In the genomic region with DNA sequence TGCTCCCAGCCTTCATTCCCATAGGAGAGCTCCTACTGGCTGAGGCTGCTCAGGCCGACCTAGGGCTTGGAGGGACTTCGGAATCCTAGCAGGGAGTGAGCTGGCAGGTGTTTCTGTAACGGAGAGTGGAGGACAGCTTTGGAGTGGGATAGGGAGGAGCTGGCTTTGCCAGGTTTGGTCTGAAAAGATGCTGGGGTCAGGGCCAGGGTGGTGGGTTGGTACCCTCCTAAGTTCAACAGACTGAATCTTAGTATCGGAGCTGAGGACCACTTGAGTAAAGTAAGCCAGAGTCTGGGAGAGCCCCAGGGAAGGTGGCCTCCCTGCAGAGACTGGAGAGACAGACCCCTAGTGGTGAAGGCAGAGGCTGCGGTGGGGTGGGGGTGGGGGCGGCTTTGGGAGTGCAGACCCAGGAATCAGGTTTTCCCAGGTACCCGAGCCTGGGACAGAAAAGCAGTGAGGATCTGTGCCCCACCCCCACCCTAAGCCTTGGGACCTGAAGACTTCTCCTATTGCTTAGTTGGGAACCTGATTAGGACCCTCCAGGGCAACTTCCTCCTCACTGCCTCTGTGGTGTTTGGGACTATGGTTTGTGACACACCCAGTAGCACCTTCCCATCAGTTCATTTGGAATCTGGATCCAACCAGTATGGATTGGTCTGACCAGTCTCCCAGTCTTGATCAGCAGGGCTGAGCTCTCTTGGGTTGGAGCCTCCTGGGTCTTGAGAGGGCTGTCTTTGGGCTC, we compare ENCODE assay signal across 1 cellular context.
A peak's percentile ranks its signal among the peaks of the same experiment; 100 is the strongest.
TF ChIP-seq lines count a peak whose summit lies in the region.

No MANE protein-coding gene starts in this region.

TF ChIP-seq in HepG2, 621 proteins besides CTCF, POLR2A, EP300 and RAD21 (continued from another document and continues in another):
- no peak for TF ChIP-seq HMG20A (CRISPR knock-in tag; IDR thresholded peaks at IDR 0.05; ENCODE audit: borderline replicate concordance)
- no peak for TF ChIP-seq SAFB2 (CRISPR knock-in tag; IDR thresholded peaks at IDR 0.05; ENCODE audit: borderline replicate concordance, low read depth)
- no peak for TF ChIP-seq HOXA9 (CRISPR knock-in tag; IDR thresholded peaks at IDR 0.05; ENCODE audit: borderline replicate concordance)
- TF ChIP-seq, protein P1, sequence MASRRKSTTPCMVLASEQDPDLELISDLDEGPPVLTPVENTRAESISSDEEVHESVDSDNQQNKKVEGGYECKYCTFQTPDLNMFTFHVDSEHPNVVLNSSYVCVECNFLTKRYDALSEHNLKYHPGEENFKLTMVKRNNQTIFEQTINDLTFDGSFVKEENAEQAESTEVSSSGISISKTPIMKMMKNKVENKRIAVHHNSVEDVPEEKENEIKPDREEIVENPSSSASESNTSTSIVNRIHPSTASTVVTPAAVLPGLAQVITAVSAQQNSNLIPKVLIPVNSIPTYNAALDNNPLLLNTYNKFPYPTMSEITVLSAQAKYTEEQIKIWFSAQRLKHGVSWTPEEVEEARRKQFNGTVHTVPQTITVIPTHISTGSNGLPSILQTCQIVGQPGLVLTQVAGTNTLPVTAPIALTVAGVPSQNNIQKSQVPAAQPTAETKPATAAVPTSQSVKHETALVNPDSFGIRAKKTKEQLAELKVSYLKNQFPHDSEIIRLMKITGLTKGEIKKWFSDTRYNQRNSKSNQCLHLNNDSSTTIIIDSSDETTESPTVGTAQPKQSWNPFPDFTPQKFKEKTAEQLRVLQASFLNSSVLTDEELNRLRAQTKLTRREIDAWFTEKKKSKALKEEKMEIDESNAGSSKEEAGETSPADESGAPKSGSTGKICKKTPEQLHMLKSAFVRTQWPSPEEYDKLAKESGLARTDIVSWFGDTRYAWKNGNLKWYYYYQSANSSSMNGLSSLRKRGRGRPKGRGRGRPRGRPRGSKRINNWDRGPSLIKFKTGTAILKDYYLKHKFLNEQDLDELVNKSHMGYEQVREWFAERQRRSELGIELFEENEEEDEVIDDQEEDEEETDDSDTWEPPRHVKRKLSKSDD (CRISPR knock-in tag; IDR thresholded peaks at IDR 0.05; ENCODE audit: low read depth), result no peak
- TF ChIP-seq TGIF2 (CRISPR knock-in tag; IDR thresholded peaks at IDR 0.05), result no peak
- TF ChIP-seq ZNF329 (CRISPR knock-in tag; IDR thresholded peaks at IDR 0.05; ENCODE audit: low read depth), result no peak
- no peak for TF ChIP-seq ZNF891 (CRISPR knock-in tag; IDR thresholded peaks at IDR 0.05)
- TF ChIP-seq, protein P2, sequence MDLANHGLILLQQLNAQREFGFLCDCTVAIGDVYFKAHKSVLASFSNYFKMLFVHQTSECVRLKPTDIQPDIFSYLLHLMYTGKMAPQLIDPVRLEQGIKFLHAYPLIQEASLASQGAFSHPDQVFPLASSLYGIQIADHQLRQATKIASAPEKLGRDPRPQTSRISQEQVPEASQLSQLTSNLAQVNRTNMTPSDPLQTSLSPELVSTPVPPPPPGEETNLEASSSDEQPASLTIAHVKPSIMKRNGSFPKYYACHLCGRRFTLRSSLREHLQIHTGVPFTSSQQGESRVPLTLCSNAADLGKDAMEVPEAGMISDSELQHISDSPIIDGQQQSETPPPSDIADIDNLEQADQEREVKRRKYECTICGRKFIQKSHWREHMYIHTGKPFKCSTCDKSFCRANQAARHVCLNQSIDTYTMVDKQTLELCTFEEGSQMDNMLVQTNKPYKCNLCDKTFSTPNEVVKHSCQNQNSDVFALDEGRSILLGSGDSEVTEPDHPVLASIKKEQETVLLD (CRISPR knock-in tag; IDR thresholded peaks at IDR 0.05; ENCODE audit: low read depth), result no peak
- TF ChIP-seq, protein P3, sequence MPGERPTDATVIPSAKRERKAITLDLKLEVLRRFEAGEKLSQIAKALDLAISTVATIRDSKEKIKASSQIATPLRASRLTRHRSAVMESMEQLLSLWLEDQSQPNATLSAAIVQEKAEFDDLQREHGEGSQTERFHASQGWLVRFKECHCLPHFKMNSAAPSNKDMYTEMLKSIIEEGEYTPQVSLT (CRISPR knock-in tag; IDR thresholded peaks at IDR 0.05; ENCODE audit: borderline replicate concordance, low read depth), result no peak
- no peak for TF ChIP-seq ZNF883 (CRISPR knock-in tag; IDR thresholded peaks at IDR 0.05; ENCODE audit: not compliant biosample characterization)
- TF ChIP-seq ZBTB46 (CRISPR knock-in tag; IDR thresholded peaks at IDR 0.05; ENCODE audit: borderline replicate concordance), result no peak
- no peak for TF ChIP-seq SNAPC4 (CRISPR knock-in tag; IDR thresholded peaks at IDR 0.05)
- TF ChIP-seq TOE1 (CRISPR knock-in tag; IDR thresholded peaks at IDR 0.05), result no peak
- no peak for TF ChIP-seq DRAP1 (CRISPR knock-in tag; IDR thresholded peaks at IDR 0.05)
- TF ChIP-seq, protein P4, sequence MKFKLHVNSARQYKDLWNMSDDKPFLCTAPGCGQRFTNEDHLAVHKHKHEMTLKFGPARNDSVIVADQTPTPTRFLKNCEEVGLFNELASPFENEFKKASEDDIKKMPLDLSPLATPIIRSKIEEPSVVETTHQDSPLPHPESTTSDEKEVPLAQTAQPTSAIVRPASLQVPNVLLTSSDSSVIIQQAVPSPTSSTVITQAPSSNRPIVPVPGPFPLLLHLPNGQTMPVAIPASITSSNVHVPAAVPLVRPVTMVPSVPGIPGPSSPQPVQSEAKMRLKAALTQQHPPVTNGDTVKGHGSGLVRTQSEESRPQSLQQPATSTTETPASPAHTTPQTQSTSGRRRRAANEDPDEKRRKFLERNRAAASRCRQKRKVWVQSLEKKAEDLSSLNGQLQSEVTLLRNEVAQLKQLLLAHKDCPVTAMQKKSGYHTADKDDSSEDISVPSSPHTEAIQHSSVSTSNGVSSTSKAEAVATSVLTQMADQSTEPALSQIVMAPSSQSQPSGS (CRISPR knock-in tag; IDR thresholded peaks at IDR 0.05), result no peak
- no peak for TF ChIP-seq ZNF432 (CRISPR knock-in tag; IDR thresholded peaks at IDR 0.05; ENCODE audit: borderline replicate concordance)
- TF ChIP-seq DDIT3 (CRISPR knock-in tag; IDR thresholded peaks at IDR 0.05), result no peak
- TF ChIP-seq CSRNP2 (CRISPR knock-in tag; conservative IDR thresholded peaks at IDR 0.05; ENCODE audit: low read depth), result no peak
- no peak for TF ChIP-seq SRSF4 (IDR thresholded peaks at IDR 0.05; ENCODE audit: low read depth, low read length, poor library complexity, severe bottlenecking)
- no peak for TF ChIP-seq ZBTB21 (CRISPR knock-in tag; IDR thresholded peaks at IDR 0.05)
- TF ChIP-seq ZNF441 (CRISPR knock-in tag; IDR thresholded peaks at IDR 0.05; ENCODE audit: borderline replicate concordance), result no peak
- no peak for TF ChIP-seq MED1 (CRISPR knock-in tag; IDR thresholded peaks at IDR 0.05)
- no peak for TF ChIP-seq CBX2 (IDR thresholded peaks at IDR 0.05; ENCODE audit: low read depth, low read length)
- no peak for TF ChIP-seq CBX2 (CRISPR knock-in tag; IDR thresholded peaks at IDR 0.05; ENCODE audit: low read depth)
- TF ChIP-seq TOPORS (CRISPR knock-in tag; IDR thresholded peaks at IDR 0.05), result no peak
- TF ChIP-seq SSRP1 (CRISPR knock-in tag; IDR thresholded peaks at IDR 0.05), result no peak
- no peak for TF ChIP-seq ZNF484 (CRISPR knock-in tag; IDR thresholded peaks at IDR 0.05; ENCODE audit: borderline replicate concordance, low read depth)
- TF ChIP-seq SP4 (CRISPR knock-in tag; IDR thresholded peaks at IDR 0.05), result no peak
- TF ChIP-seq, protein P5, sequence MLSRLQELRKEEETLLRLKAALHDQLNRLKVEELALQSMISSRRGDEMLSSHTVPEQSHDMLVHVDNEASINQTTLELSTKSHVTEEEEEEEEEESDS (CRISPR knock-in tag; IDR thresholded peaks at IDR 0.05; ENCODE audit: borderline replicate concordance), result 0 out of 2 replicates have a peak, but pooled peaks have one; percentile 21
- peak; percentile 32; the same call in 1 of the 2 replicates for TF ChIP-seq STAG1 (CRISPR knock-in tag; IDR thresholded peaks at IDR 0.05)
- no peak for TF ChIP-seq ZNF274 (CRISPR knock-in tag; IDR thresholded peaks at IDR 0.05)
- TF ChIP-seq SYNCRIP (IDR thresholded peaks at IDR 0.05; ENCODE audit: insufficient read depth, low read depth, low read length), result no peak
- 0 out of 2 replicates have a peak, but pooled peaks have one; percentile 0 for TF ChIP-seq PHF8 (CRISPR knock-in tag; IDR thresholded peaks at IDR 0.05)
- TF ChIP-seq, protein P6, sequence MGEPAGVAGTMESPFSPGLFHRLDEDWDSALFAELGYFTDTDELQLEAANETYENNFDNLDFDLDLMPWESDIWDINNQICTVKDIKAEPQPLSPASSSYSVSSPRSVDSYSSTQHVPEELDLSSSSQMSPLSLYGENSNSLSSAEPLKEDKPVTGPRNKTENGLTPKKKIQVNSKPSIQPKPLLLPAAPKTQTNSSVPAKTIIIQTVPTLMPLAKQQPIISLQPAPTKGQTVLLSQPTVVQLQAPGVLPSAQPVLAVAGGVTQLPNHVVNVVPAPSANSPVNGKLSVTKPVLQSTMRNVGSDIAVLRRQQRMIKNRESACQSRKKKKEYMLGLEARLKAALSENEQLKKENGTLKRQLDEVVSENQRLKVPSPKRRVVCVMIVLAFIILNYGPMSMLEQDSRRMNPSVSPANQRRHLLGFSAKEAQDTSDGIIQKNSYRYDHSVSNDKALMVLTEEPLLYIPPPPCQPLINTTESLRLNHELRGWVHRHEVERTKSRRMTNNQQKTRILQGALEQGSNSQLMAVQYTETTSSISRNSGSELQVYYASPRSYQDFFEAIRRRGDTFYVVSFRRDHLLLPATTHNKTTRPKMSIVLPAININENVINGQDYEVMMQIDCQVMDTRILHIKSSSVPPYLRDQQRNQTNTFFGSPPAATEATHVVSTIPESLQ (CRISPR knock-in tag; conservative IDR thresholded peaks at IDR 0.05), result no peak
- TF ChIP-seq ZNF431 (CRISPR knock-in tag; IDR thresholded peaks at IDR 0.05; ENCODE audit: borderline replicate concordance, low read depth), result no peak
- TF ChIP-seq HNRNPL (IDR thresholded peaks at IDR 0.05; ENCODE audit: low read depth, low read length), result no peak
- TF ChIP-seq HOXD1 (CRISPR knock-in tag; IDR thresholded peaks at IDR 0.05), result no peak
- no peak for TF ChIP-seq NPAS2 (CRISPR knock-in tag; IDR thresholded peaks at IDR 0.05; ENCODE audit: borderline replicate concordance)
